Comparison of ENCODE assay signal across 9 cellular contexts in genomic region chr1:63775418-63776127, GRCh38. TPM values are rescaled to one million over a fixed set of nuclear protein-coding genes. Genes with fewer than 3 reads are reported as not detected.
A peak's percentile ranks its signal among the peaks of the same experiment; 100 is the strongest.
DNase-seq lines count a peak whose midpoint lies in the region; ATAC-seq, FAIRE-seq and TF ChIP-seq lines count a peak whose summit lies in the region.
"Had no signal": no experiment of that assay in that cellular context is flagged by ENCODE, and none has a peak within 500 bp of the region (broad histone marks: within the 10 kb centered on the region; RNA-seq: fewer than 3 reads in every experiment).

No MANE protein-coding gene starts in this region.

- H3K36me3 ChIP-seq in right atrium auricular region (no peaks in the 10 kb centered on the region), bronchial epithelial cell (ENCODE audit: control insufficient read depth, insufficient read depth, low read length) (no peaks in the 10 kb centered on the region), mesodermal cell (ENCODE audit: control insufficient read depth, insufficient read depth, low read length) (no peaks in the 10 kb centered on the region), aorta (ENCODE audit: control insufficient read depth in 1 of 2, insufficient read depth in 2 of 2, low read length in 1 of 2) (no peaks in the 10 kb centered on the region)

- TF ChIP-seq CTCF in right atrium auricular region (IDR thresholded peaks at IDR 0.05) (no peak), bronchial epithelial cell (IDR thresholded peaks at IDR 0.05; ENCODE audit: insufficient read depth, low read length, severe bottlenecking) (no peak)

- H3K4me1 ChIP-seq in right atrium auricular region (peaks cover 0 to 37% of the 10 kb centered on the region in 2 donors), mesodermal cell (ENCODE audit: control insufficient read depth, insufficient read depth, low read length, poor library complexity, severe bottlenecking) (peaks cover 31% of the 10 kb centered on the region), aorta (ENCODE audit: control insufficient read depth in 1 of 2, insufficient read depth in 2 of 2, low read length in 2 of 2) (no peaks in the 10 kb centered on the region)

- H3K27me3 ChIP-seq in right atrium auricular region (no peaks in the 10 kb centered on the region), bronchial epithelial cell (ENCODE audit: control insufficient read depth, insufficient read depth, low read length) (no peaks in the 10 kb centered on the region), aorta (ENCODE audit: control insufficient read depth in 1 of 2, insufficient read depth in 2 of 2, low read length in 1 of 2) (no peaks in the 10 kb centered on the region)

- no peaks in the 10 kb centered on the region for H3K9me3 ChIP-seq in right atrium auricular region
- no peaks in the 10 kb centered on the region for H3K9me3 ChIP-seq in mesodermal cell (ENCODE audit: control insufficient read depth, low read length)
- H3K9me3 ChIP-seq in aorta (ENCODE audit: control insufficient read depth, low read length), result no peaks in the 10 kb centered on the region

- intact Hi-C loops in left cardiac atrium (cut with DNase I) (no loop called here), aorta (cut with DNase I) (loop anchor here (2.0 to 10.0 kb wide), 5 partner anchors 79 to 469 kb away; no protein-coding TSS in a partner anchor)

- no peak for ATAC-seq in left cardiac atrium
- ATAC-seq in aorta (ENCODE audit: low FRiP score), result no peak
- no peak for ATAC-seq in HG02588 (IDR thresholded peaks at IDR 0.05; ENCODE audit: unreplicated experiment)

- DNase-seq in right atrium auricular region (ENCODE audit: low spot score) (no peak), left cardiac atrium (no peak), bronchial epithelial cell (ENCODE audit: low read depth) (peak; percentile 42), aorta (no peak), NCI-H146 (lab: John Stamatoyannopoulos, UW) (no peak), DMS79 treated with DMSO at 0.1 percent for 48 hours (lab: John Stamatoyannopoulos, UW) (no peak)

- H3K4me3 ChIP-seq in right atrium auricular region (peak overlapping the region; percentile 74 to 83), bronchial epithelial cell (ENCODE audit: low read depth, low read length) (peak overlapping the region; percentile 58), mesodermal cell (ENCODE audit: extremely low read depth, insufficient read depth, low read length, poor library complexity, severe bottlenecking) (peak overlapping the region; percentile 72), aorta (ENCODE audit: low read length in 2 of 2) (peak overlapping the region; percentile 77 to 95)

- FAIRE-seq in bronchial epithelial cell (lab: Jason Lieb, UNC), result no peak
- FAIRE-seq: G401.6 had no signal

- H3K27ac ChIP-seq in right atrium auricular region (peak overlapping the region; percentile 85 to 89), mesodermal cell (ENCODE audit: low read depth, low read length, severe bottlenecking) (peak overlapping the region; percentile 37), aorta (ENCODE audit: low read depth in 1 of 2, low read length in 2 of 2) (peak overlapping the region in 1 of 2 donors; percentile 99)

- WGBS in mesodermal cell (ENCODE audit: insufficient coverage in 2 of 2), 2 experiments, result 19% methylated on average over 2 to 3 of the region's 8 CpGs
- WGBS in aorta, 2 donors, result 4 to 7% methylated on average over 8 of the region's 8 CpGs

RNA-seq across cellular contexts. Expression of gene ROR1, which starts 1.8 kb away (rescaled TPM):
- total RNA-seq in right atrium auricular region (10 to 100 TPM; 12.9 to 40.8 TPM), left cardiac atrium (10 to 100 TPM in 1 of 2 donors, 1 to 10 TPM in 1; 5.7 to 14.7 TPM), bronchial epithelial cell (0.26 and 0.51 TPM in 2 replicates), aorta (10 to 100 TPM; 18.7 to 30.9 TPM)
- polyA plus RNA-seq in mesodermal cell (2013, experiment 1 of 2), result 22.2 TPM
- 24.8 TPM for polyA plus RNA-seq in mesodermal cell (2013, experiment 2 of 2)
- polyA plus RNA-seq in aorta, result 1 to 10 TPM; 4.0 to 4.2 TPM

Comparison
In these comparisons a context has a peak if more than half of its experiments do, and no peak if none do; other contexts are left out.
1. intact Hi-C loops: an anchor here in aorta (2.0 to 10.0 kb wide); none called in left cardiac atrium.